1 cellular context compared by ENCODE assay signal in genomic region chr1:50985094-50985493, GRCh38.
TF ChIP-seq lines count a peak whose summit lies in the region.

No MANE protein-coding gene starts in this region.

TF ChIP-seq in GM12878, 131 proteins besides CTCF, POLR2A, EP300 and RAD21:
- TF ChIP-seq CEBPB (IDR thresholded peaks at IDR 0.05; ENCODE audit: borderline replicate concordance in 1 of 2, low read depth in 2 of 2, low read length in 2 of 2): no peak
- TF ChIP-seq SREBF1 (IDR thresholded peaks at IDR 0.05; ENCODE audit: low read length): no peak
- peak in 1 of 2 experiments; percentile 72; a peak in 1 of 4 replicates for TF ChIP-seq SRF (IDR thresholded peaks at IDR 0.05; ENCODE audit: low read depth in 2 of 2, low read length in 2 of 2)
TF ChIP-seq in GM12878: peak in this region for 1.
